In genomic region chr9:128146591-128147120, GRCh38 we compare ENCODE assay signal across 20 cellular contexts. TPM values are rescaled to one million over a fixed set of nuclear protein-coding genes. Genes with fewer than 3 reads are reported as not detected.
DNase-seq lines count a peak whose midpoint lies in the region; ATAC-seq and TF ChIP-seq lines count a peak whose summit lies in the region.
"Had no signal": no experiment of that assay in that cellular context is flagged by ENCODE, and none has a peak within 500 bp of the region (broad histone marks: within the 10 kb centered on the region; RNA-seq: fewer than 3 reads in every experiment).

No MANE protein-coding gene starts in this region.

- H3K4me1 Mint-ChIP-seq in Calu3 (ENCODE audit: low read depth, unreplicated experiment): peaks cover 53% of the 10 kb centered on the region
- H3K4me1 Mint-ChIP-seq: B cell had no signal

- peaks cover 11% of the 10 kb centered on the region for H3K27me3 Mint-ChIP-seq in Calu3 (ENCODE audit: unreplicated experiment)

- H3K27ac Mint-ChIP-seq in Calu3 (ENCODE audit: unreplicated experiment): peak overlapping the region; percentile 92
- H3K27ac Mint-ChIP-seq: B cell had no signal

- H4K20me1 ChIP-seq in osteoblast (ENCODE audit: insufficient read depth, low read length): no peaks in the 10 kb centered on the region

- CTCF ChIA-PET in Calu3 (lab: Charles Lee): interaction anchor here (0.7 kb wide), 1 partner anchor 29 kb away, joined by 5 read pairs; no protein-coding TSS in a partner anchor

- H3K27ac ChIP-seq in esophagus squamous epithelium (peak overlapping the region; percentile 78 to 87 (median 82)), osteoblast (ENCODE audit: low read depth, low read length) (no peak overlapping the region)

- no peak for DNase-seq in Calu3
- DNase-seq in esophagus squamous epithelium (lab: John Stamatoyannopoulos, UW): no peak
- DNase-seq in osteoblast (ENCODE audit: insufficient read length, low spot score, missing footprints): peak; percentile 66
- DNase-seq in activated naive CD4-positive, alpha-beta T cell treated with Interleukin-2 at 50 U/mL for 16 hours: no peak
- DNase-seq in T1000 (lab: John Stamatoyannopoulos, UW): no peak
- no peak for DNase-seq in stimulated activated CD4-positive, alpha-beta T cell treated with anti-CD3 and anti-CD28 coated beads, Interleukin-15, amount 100 ng/mL, for 24 hours
- DNase-seq: DMS 273 treated with DMSO at 0.1 percent for 48 hours; GDM1; NCI-H1417; NCI-H2029; NCI-H2171 treated with DMSO at 0.1 percent for 48 hours; NCI-H446 treated with DMSO at 0.1 percent for 48 hours; NK-92 treated with Interleukin-12 subunit alpha and Interleukin-12 subunit beta, amount 100 ng/mL, for 24 hours; SW 1271 had no signal

- ATAC-seq in GM19455 (IDR thresholded peaks at IDR 0.05; ENCODE audit: unreplicated experiment): no peak
- ATAC-seq: GM12878 had no signal

- H3K4me1 ChIP-seq in esophagus squamous epithelium (peaks cover 42 to 80% (median 44%) of the 10 kb centered on the region in 3 donors), osteoblast (ENCODE audit: insufficient read depth, low read length) (no peaks in the 10 kb centered on the region)

- TF ChIP-seq RAD21 in Ishikawa (IDR thresholded peaks at IDR 0.05; ENCODE audit: low read depth): no peak

- no peaks in the 10 kb centered on the region for H3K27me3 ChIP-seq in esophagus squamous epithelium
- peaks cover 5% of the 10 kb centered on the region for H3K27me3 ChIP-seq in osteoblast (ENCODE audit: insufficient read depth, low read length)

- no TSS peak for BruUV-seq in Calu3 (replicated peaks; lab: Mats Ljungman, UMichigan)

- H3K79me2 ChIP-seq in osteoblast (ENCODE audit: insufficient read depth, low read length): no peaks in the 10 kb centered on the region

- no peak for TF ChIP-seq POLR2A in esophagus squamous epithelium (IDR thresholded peaks at IDR 0.05)

- no peak overlapping the region for H3K4me3 Mint-ChIP-seq in Calu3 (ENCODE audit: low read depth, unreplicated experiment)
- H3K4me3 Mint-ChIP-seq: B cell had no signal

- 83 to 95% methylated on average over 6 of the region's 8 CpGs for WGBS in esophagus squamous epithelium, 2 donors

- TF ChIP-seq CTCF in Calu3 (IDR thresholded peaks at IDR 0.05; ENCODE audit: unreplicated experiment): no peak
- TF ChIP-seq CTCF in esophagus squamous epithelium (IDR thresholded peaks at IDR 0.05): no peak
- no peak for TF ChIP-seq CTCF in osteoblast (IDR thresholded peaks at IDR 0.05; ENCODE audit: extremely low read depth, low read depth, low read length)

- TF ChIP-seq EP300 in Ishikawa (IDR thresholded peaks at IDR 0.05; ENCODE audit: borderline replicate concordance): no peak

- H3K4me2 ChIP-seq in osteoblast (ENCODE audit: insufficient read depth, low read length): no peak overlapping the region

- no peaks in the 10 kb centered on the region for H3K9me3 ChIP-seq in esophagus squamous epithelium
- H3K9me3 ChIP-seq in osteoblast (ENCODE audit: low read depth, low read length): no peaks in the 10 kb centered on the region

- H3K36me3 Mint-ChIP-seq in Calu3 (ENCODE audit: insufficient read depth, unreplicated experiment): peaks cover 51% of the 10 kb centered on the region

- intact Hi-C loops in Calu3 (cut with micrococcal nuclease; ENCODE audit: unreplicated experiment): no loop called here
- intact Hi-C loops in esophagus squamous epithelium (cut with DNase I): no loop called here

- no peaks in the 10 kb centered on the region for H3K36me3 ChIP-seq in esophagus squamous epithelium
- no peaks in the 10 kb centered on the region for H3K36me3 ChIP-seq in osteoblast (ENCODE audit: insufficient read depth, low read length)

- no peaks in the 10 kb centered on the region for H3K9me3 Mint-ChIP-seq in Calu3 (ENCODE audit: low read depth, unreplicated experiment)

- H2AFZ ChIP-seq in osteoblast (ENCODE audit: low read length): no peak overlapping the region

- no peak overlapping the region for H3K4me3 ChIP-seq in esophagus squamous epithelium
- no peak overlapping the region for H3K4me3 ChIP-seq in osteoblast (ENCODE audit: insufficient read depth, low read length)
- H3K4me3 ChIP-seq: GM12878 had no signal

TF ChIP-seq in Ishikawa, 13 proteins besides CTCF, POLR2A, EP300 and RAD21:
- TF ChIP-seq REST (IDR thresholded peaks at IDR 0.05; ENCODE audit: low read depth): no peak
- TF ChIP-seq MAX (IDR thresholded peaks at IDR 0.05): 0 out of 2 replicates have a peak, but pooled peaks have one; percentile 6

RNA-seq across cellular contexts. Expression of gene LCN2, which starts 2.6 kb away (rescaled TPM):
- 2,733 and 4,208 TPM in 2 replicates for total RNA-seq in Calu3 (2022)
- total RNA-seq in esophagus squamous epithelium: 100 to 1,000 TPM in 3 of 4 donors, 10 to 100 TPM in 1; 36.2 to 931 (median 809) TPM
- total RNA-seq in osteoblast: not detected in 2 replicates
- total RNA-seq: B cell, GM12878, HT1080, SK-MEL-5 had no signal

RNA-seq across cellular contexts. Expression of gene BBLN, which starts 13.4 kb away (rescaled TPM):
- total RNA-seq in Calu3 (2022): 77.6 and 82.3 TPM in 2 replicates
- 100 to 1,000 TPM; 124 to 214 (median 162) TPM for total RNA-seq in esophagus squamous epithelium
- total RNA-seq in osteoblast: 24.5 and 33.3 TPM in 2 replicates

RNA-seq across cellular contexts. Expression of gene PTGES2, which starts 19.1 kb away (rescaled TPM):
- total RNA-seq in Calu3 (2022) (121 and 137 TPM in 2 replicates), esophagus squamous epithelium (100 to 1,000 TPM in 1 of 4 donors, 10 to 100 TPM in 3; 54.2 to 118 (median 83.0) TPM), osteoblast (42.7 and 50.3 TPM in 2 replicates)

RNA-seq across cellular contexts. Expression of gene CIZ1, which starts 44.7 kb away (rescaled TPM):
- total RNA-seq in Calu3 (2022) (85.8 and 93.7 TPM in 2 replicates), esophagus squamous epithelium (10 to 100 TPM; 31.0 to 74.6 (median 43.7) TPM), osteoblast (33.7 and 40.1 TPM in 2 replicates)

RNA-seq across cellular contexts. Expression of gene DNM1, which starts 56.5 kb away (rescaled TPM):
- total RNA-seq in Calu3 (2022): 30.8 and 40.0 TPM in 2 replicates
- total RNA-seq in esophagus squamous epithelium: 1 to 10 TPM; 1.3 to 9.7 (median 1.6) TPM
- 3.6 and 6.5 TPM in 2 replicates for total RNA-seq in osteoblast

Comparison
In these comparisons a context has a peak if more than half of its experiments do, and no peak if none do; other contexts are left out.
1. RNA of gene LCN2, which starts 2.6 kb away (total RNA-seq): 2,733 to 4,208 TPM in Calu3 and 36.2 to 931 TPM in esophagus squamous epithelium; not detected in osteoblast; every median in the first group is over 10 times any median in the second.